8 cellular contexts compared by ENCODE assay signal in the genomic region with DNA sequence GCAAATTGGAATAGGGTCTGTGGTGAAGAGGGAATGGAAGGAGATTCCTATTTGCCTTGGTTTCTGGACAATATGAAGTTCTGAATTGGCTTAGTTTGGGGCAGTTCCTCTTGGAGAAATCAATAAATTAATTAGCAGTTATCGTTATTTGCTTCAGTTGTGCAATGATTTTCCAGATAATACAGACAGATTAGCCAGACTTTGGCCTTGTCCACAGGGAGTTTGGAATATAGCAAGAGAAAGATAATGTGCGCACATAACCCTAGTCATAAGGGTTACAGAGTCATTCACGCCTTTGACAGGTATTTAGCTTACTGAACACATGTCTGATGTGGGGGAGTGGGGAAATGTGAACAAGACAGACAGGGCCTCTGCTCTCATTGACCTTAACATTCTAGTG. TPM values are rescaled to one million over a fixed set of nuclear protein-coding genes. Genes with fewer than 3 reads are reported as not detected.
DNase-seq lines count a peak whose midpoint lies in the region; ATAC-seq and TF ChIP-seq lines count a peak whose summit lies in the region.

No MANE protein-coding gene starts in this region.

- H3K27ac ChIP-seq in esophagus muscularis mucosa (replicated peaks in 1 of 4) = no peak overlapping the region
- H3K27ac ChIP-seq in prostate gland = no peak overlapping the region

- no peaks in the 10 kb centered on the region for H3K36me3 ChIP-seq in GM06990 (ENCODE audit: control insufficient read depth, insufficient read depth, low read length)
- no peaks in the 10 kb centered on the region for H3K36me3 ChIP-seq in esophagus muscularis mucosa
- no peaks in the 10 kb centered on the region for H3K36me3 ChIP-seq in prostate gland

- TF ChIP-seq POLR2A in esophagus muscularis mucosa (IDR thresholded peaks at IDR 0.05; ENCODE audit: low read depth) (no peak), prostate gland (IDR thresholded peaks at IDR 0.05) (no peak)

- H3K9me3 ChIP-seq in esophagus muscularis mucosa (no peaks in the 10 kb centered on the region), prostate gland (no peaks in the 10 kb centered on the region)

- no peaks in the 10 kb centered on the region for H3K27me3 ChIP-seq in GM06990 (replicated peaks; ENCODE audit: control insufficient read depth, insufficient read depth, low read length)
- H3K27me3 ChIP-seq in esophagus muscularis mucosa = no peaks in the 10 kb centered on the region
- no peaks in the 10 kb centered on the region for H3K27me3 ChIP-seq in prostate gland (replicated peaks; ENCODE audit: insufficient read depth)

- peaks cover 24 to 38% (median 32%) of the 10 kb centered on the region in 4 donors for H3K4me1 ChIP-seq in esophagus muscularis mucosa
- peaks cover 6% of the 10 kb centered on the region for H3K4me1 ChIP-seq in prostate gland (replicated peaks)

- H3K4me3 ChIP-seq in GM06990 (replicated peaks; ENCODE audit: low read depth, low read length) (peak overlapping the region; percentile 74), esophagus muscularis mucosa (peak overlapping the region; percentile 87 to 98 (median 97)), prostate gland (peak overlapping the region; percentile 92 to 98)

- DNase-seq in GM06990 (ENCODE audit: extremely low read depth, insufficient read length) (no peak), RKO (ENCODE audit: low spot score) (peak; percentile 23), esophagus muscularis mucosa (ENCODE audit: extremely low spot score) (no peak), prostate gland (ENCODE audit: low spot score) (no peak), mesenteric fat pad (ENCODE audit: low spot score) (no peak)
- no peak for DNase-seq in activated effector memory CD4-positive, alpha-beta T cell treated with anti-CD3 and anti-CD28 coated beads, Interleukin-2, amount 50 U/mL, for 16 hours

- intact Hi-C loops in esophagus muscularis mucosa (cut with DNase I) = loop anchor here (5.0 kb wide), 1 partner anchor 65 kb away; a partner anchor contains a TSS
- intact Hi-C loops in prostate gland (cut with DNase I) = loop anchor here (5.0 kb wide), 1 partner anchor 65 kb away; a partner anchor contains a TSS

- ATAC-seq in HG03571 (IDR thresholded peaks at IDR 0.05; ENCODE audit: unreplicated experiment) (no peak), HG02981 (IDR thresholded peaks at IDR 0.05; ENCODE audit: unreplicated experiment) (no peak)

- TF ChIP-seq CTCF in GM06990 (IDR thresholded peaks at IDR 0.05; ENCODE audit: insufficient read depth, low read length, poor library complexity, severe bottlenecking) (no peak), esophagus muscularis mucosa (IDR thresholded peaks at IDR 0.05) (no peak), prostate gland (IDR thresholded peaks at IDR 0.05) (no peak)

- WGBS in esophagus muscularis mucosa = 69% methylated on average over 3 of the region's 3 CpGs
- 68% methylated on average over 3 of the region's 3 CpGs for WGBS in prostate gland

- no peak for TF ChIP-seq EP300 in esophagus muscularis mucosa (IDR thresholded peaks at IDR 0.05)

RNA-seq across cellular contexts. Expression of a gene that starts 1.3 kb away (rescaled TPM):
- total RNA-seq in esophagus muscularis mucosa (10 to 100 TPM; 14.1 to 19.1 (median 18.0) TPM), prostate gland (10 to 100 TPM; 34.6 to 38.1 TPM), mesenteric fat pad (32.5 TPM)
